ENCODE assay signal across 8 cellular contexts in genomic region chr14:55333785-55334485, GRCh38.
DNase-seq lines count a peak whose midpoint lies in the region; ATAC-seq and TF ChIP-seq lines count a peak whose summit lies in the region.

No MANE protein-coding gene starts in this region.

- no peak for TF ChIP-seq CTCF in nephron (IDR thresholded peaks at IDR 0.05; ENCODE audit: unreplicated experiment in 3 of 3)
- no peak for TF ChIP-seq CTCF in coronary artery (IDR thresholded peaks at IDR 0.05)

- DNase-seq in activated naive CD8-positive, alpha-beta T cell treated with anti-CD3 and anti-CD28 coated beads, Interleukin-2, amount 10 ng/mL, durations not matched to agents 7 days and 5 days: no peak
- no peak for DNase-seq in SIG-M5 treated with dmso at 0.1 percent for 504 hours (lab: John Stamatoyannopoulos, UW; ENCODE audit: unreplicated experiment)
- DNase-seq in NCI-H2171 treated with DMSO at 0.1 percent for 48 hours (lab: John Stamatoyannopoulos, UW): no peak
- DNase-seq in NCI-H1048 (lab: John Stamatoyannopoulos, UW): no peak
- no peak for DNase-seq in coronary artery (ENCODE audit: low spot score)

- H3K9me3 Mint-ChIP-seq in activated naive CD8-positive, alpha-beta T cell treated with anti-CD3 and anti-CD28 coated beads, Interleukin-2, amount 10 ng/mL, durations not matched to agents 7 days and 5 days: no peaks in the 10 kb centered on the region
- no peaks in the 10 kb centered on the region for H3K9me3 Mint-ChIP-seq in nephron

- H3K4me3 ChIP-seq in coronary artery: no peak overlapping the region

- H3K4me3 Mint-ChIP-seq in activated naive CD8-positive, alpha-beta T cell treated with anti-CD3 and anti-CD28 coated beads, Interleukin-2, amount 10 ng/mL, durations not matched to agents 7 days and 5 days: peak overlapping the region; percentile 57
- peak overlapping the region in 1 of 3 experiments; percentile 12 for H3K4me3 Mint-ChIP-seq in nephron

- no peak overlapping the region for H3K27ac ChIP-seq in coronary artery

- H3K36me3 Mint-ChIP-seq in activated naive CD8-positive, alpha-beta T cell treated with anti-CD3 and anti-CD28 coated beads, Interleukin-2, amount 10 ng/mL, durations not matched to agents 7 days and 5 days: peaks cover 6% of the 10 kb centered on the region
- no peaks in the 10 kb centered on the region for H3K36me3 Mint-ChIP-seq in nephron (ENCODE audit: low read depth)

- peaks cover 46% of the 10 kb centered on the region for H3K4me1 Mint-ChIP-seq in activated naive CD8-positive, alpha-beta T cell treated with anti-CD3 and anti-CD28 coated beads, Interleukin-2, amount 10 ng/mL, durations not matched to agents 7 days and 5 days
- peaks cover 47% of the 10 kb centered on the region for H3K4me1 Mint-ChIP-seq in nephron

- POLR2A ChIA-PET in activated naive CD8-positive, alpha-beta T cell treated with anti-CD3 and anti-CD28 coated beads, Interleukin-2, amount 10 ng/mL, durations not matched to agents 7 days and 5 days (lab: Charles Lee): interaction anchor here (2.3 kb wide), 1 partner anchor 62 kb away, joined by 11 read pairs; the partner anchor contains the start of gene FBXO34

- peak overlapping the region; percentile 81 for H3K27ac Mint-ChIP-seq in activated naive CD8-positive, alpha-beta T cell treated with anti-CD3 and anti-CD28 coated beads, Interleukin-2, amount 10 ng/mL, durations not matched to agents 7 days and 5 days
- H3K27ac Mint-ChIP-seq in nephron: peak overlapping the region; percentile 74 to 86 (median 79)

- ATAC-seq in GM18870 (IDR thresholded peaks at IDR 0.05; ENCODE audit: unreplicated experiment) (peak; percentile 37), HG02981 (IDR thresholded peaks at IDR 0.05; ENCODE audit: unreplicated experiment) (peak; percentile 50)
- ATAC-seq in activated naive CD8-positive, alpha-beta T cell treated with anti-CD3 and anti-CD28 coated beads, Interleukin-2, amount 10 ng/mL, durations not matched to agents 7 days and 5 days (ENCODE audit: low read depth): peak; percentile 61

- no peaks in the 10 kb centered on the region for H3K27me3 Mint-ChIP-seq in activated naive CD8-positive, alpha-beta T cell treated with anti-CD3 and anti-CD28 coated beads, Interleukin-2, amount 10 ng/mL, durations not matched to agents 7 days and 5 days
- H3K27me3 Mint-ChIP-seq in nephron (ENCODE audit: low read depth): no peaks in the 10 kb centered on the region
